In the genomic region with DNA sequence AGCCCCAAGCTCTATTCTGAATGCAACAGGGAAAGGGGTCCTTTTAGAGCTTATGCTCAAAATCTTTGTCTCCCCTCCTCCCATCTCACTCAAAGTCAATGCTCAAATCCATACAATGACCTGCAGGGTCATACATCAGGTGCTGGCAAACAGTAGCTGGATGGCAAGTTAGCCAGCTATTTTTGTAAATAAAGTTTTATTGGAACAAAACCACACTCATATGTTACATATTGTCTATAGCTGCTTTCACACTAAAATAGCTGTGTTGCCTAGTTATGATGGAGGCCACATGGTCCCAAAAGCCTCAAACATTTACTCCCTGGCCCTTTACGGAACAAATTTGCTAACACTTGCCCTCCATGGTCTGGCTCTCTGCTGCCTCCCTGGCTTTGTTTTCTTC, we compare ENCODE assay signal across 14 cellular contexts.
"Had no signal": no experiment of that assay in that cellular context is flagged by ENCODE, and none has a peak within 500 bp of the region (broad histone marks: within the 10 kb centered on the region; RNA-seq: fewer than 3 reads in every experiment).

No MANE protein-coding gene starts in this region.

- ATAC-seq: heart right ventricle had no signal

- H3K27ac Mint-ChIP-seq: naive B cell, type B pancreatic cell had no signal

- H3K27me3 ChIP-seq: heart right ventricle, sigmoid colon, thyroid gland had no signal

- H3K27ac ChIP-seq: coronary artery, heart right ventricle, sigmoid colon, skin epidermis, thyroid gland had no signal

- DNase-seq: effector CD4-positive, alpha-beta T cell; heart right ventricle; hypothalamus; kidney glomerular epithelial cell; mesendoderm; naive B cell; sigmoid colon; stimulated activated CD4-positive, alpha-beta T cell treated with anti-CD3 and anti-CD28 coated beads, Interleukin-2, amount 100 ng/mL, for 48 hours; stimulated activated naive CD4-positive, alpha-beta T cell treated with Interleukin-2 at 50 U/mL for 16 hours; thyroid gland had no signal

- H3K9me3 ChIP-seq: heart right ventricle, sigmoid colon, thyroid gland had no signal

- H3K4me3 ChIP-seq: coronary artery, heart right ventricle, sigmoid colon, skin epidermis, thyroid gland had no signal

- H3K27me3 Mint-ChIP-seq: type B pancreatic cell had no signal

- H3K9me3 Mint-ChIP-seq: naive B cell, nephron, type B pancreatic cell had no signal

- H3K36me3 ChIP-seq: heart right ventricle, sigmoid colon, thyroid gland had no signal
